ENCODE assay signal across 26 cellular contexts in the genomic region with DNA sequence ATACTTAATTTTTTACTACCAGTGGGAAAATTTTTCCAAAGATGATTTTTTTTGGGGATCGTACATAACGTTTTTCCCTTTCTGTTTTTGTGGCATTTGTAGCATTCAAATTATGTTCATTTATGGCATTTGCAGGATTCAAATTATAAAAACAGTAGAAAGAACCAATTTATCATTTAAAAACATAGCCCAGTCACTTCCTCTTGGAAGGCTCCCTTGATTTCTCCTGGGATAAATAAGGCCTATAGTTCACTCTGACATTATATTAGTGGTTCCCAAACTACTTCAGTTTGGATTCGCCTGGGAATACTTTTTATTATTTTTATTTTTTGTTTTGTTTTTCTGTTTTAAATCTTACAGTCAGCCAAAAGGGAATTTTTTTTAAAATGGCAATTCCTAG. TPM values are rescaled to one million over a fixed set of nuclear protein-coding genes. Genes with fewer than 3 reads are reported as not detected.
A peak's percentile ranks its signal among the peaks of the same experiment; 100 is the strongest.
DNase-seq lines count a peak whose midpoint lies in the region; ATAC-seq, FAIRE-seq and TF ChIP-seq lines count a peak whose summit lies in the region.
"Had no signal": no experiment of that assay in that cellular context is flagged by ENCODE, and none has a peak within 500 bp of the region (broad histone marks: within the 10 kb centered on the region; RNA-seq: fewer than 3 reads in every experiment).

No MANE protein-coding gene starts in this region.

- no peak for TF ChIP-seq POLR2A in endothelial cell of umbilical vein (IDR thresholded peaks at IDR 0.05; ENCODE audit: low read depth, low read length)
- no peak for TF ChIP-seq POLR2A in uterus (IDR thresholded peaks at IDR 0.05)

- TF ChIP-seq CTCF in heart right ventricle (IDR thresholded peaks at IDR 0.05), result no peak
- TF ChIP-seq CTCF in endothelial cell of umbilical vein (IDR thresholded peaks at IDR 0.05; ENCODE audit: extremely low read depth in 1 of 2, insufficient read depth in 1 of 2, low read depth in 1 of 2, low read length in 2 of 2), result no peak
- TF ChIP-seq CTCF in psoas muscle (IDR thresholded peaks at IDR 0.05), result no peak
- TF ChIP-seq CTCF in uterus (IDR thresholded peaks at IDR 0.05), result no peak

- FAIRE-seq in endothelial cell of umbilical vein (lab: Jason Lieb, UNC), result no peak
- FAIRE-seq: GM12878, GM19239, RCC 7860 had no signal

- intact Hi-C loops in heart right ventricle (cut with DNase I), result no loop called here
- intact Hi-C loops in right cardiac atrium (cut with DNase I), result no loop called here
- intact Hi-C loops in endothelial cell of umbilical vein (cut with micrococcal nuclease), result loop anchor here (1.0 kb wide), 2 partner anchors 15 to 138 kb away; no protein-coding TSS in a partner anchor
- intact Hi-C loops in psoas muscle (cut with DNase I), result no loop called here
- intact Hi-C loops in uterus (cut with DNase I; ENCODE audit: low total_unique reads), result no loop called here

- DNase-seq in heart right ventricle (no peak), right cardiac atrium (no peak), endothelial cell of umbilical vein (ENCODE audit: low read depth, low spot score) (peak; percentile 50), psoas muscle (no peak), uterus (no peak), H4 (ENCODE audit: low spot score) (no peak), NCI-H1417 (lab: John Stamatoyannopoulos, UW) (no peak)
- DNase-seq: Calu3; CD8-positive, alpha-beta T cell; DMS53; EL; MM.1S; NCI-H1092; NCI-H146; NCI-H2029 treated with DMSO at 0.1 percent for 48 hours; NCI-H2171 treated with DMSO at 0.1 percent for 48 hours; NK-92 treated with Interleukin-12 subunit alpha and Interleukin-12 subunit beta, amount 100 ng/mL, for 24 hours; Right ventricle myocardium superior had no signal

- H3K27ac ChIP-seq in heart right ventricle (peak overlapping the region in 8 of 10 donors; percentile 47 to 77 (median 72)), right cardiac atrium (ENCODE audit: low read length) (no peak overlapping the region), endothelial cell of umbilical vein (ENCODE audit: insufficient read depth, low read depth, low read length) (peak overlapping the region; percentile 75), psoas muscle (peak overlapping the region; percentile 72), uterus (peak overlapping the region; percentile 55 to 88)
- H3K27ac ChIP-seq: BLaER1 had no signal

- peak overlapping the region; percentile 39 for H3K9ac ChIP-seq in endothelial cell of umbilical vein (replicated peaks; ENCODE audit: extremely low read depth, insufficient read depth, low read length)
- H3K9ac ChIP-seq: BLaER1 had no signal

- no peak overlapping the region for H3K4me3 ChIP-seq in heart right ventricle
- H3K4me3 ChIP-seq in right cardiac atrium (ENCODE audit: low read length), result no peak overlapping the region
- no peak overlapping the region for H3K4me3 ChIP-seq in endothelial cell of umbilical vein (replicated peaks in 1 of 3; ENCODE audit: insufficient read depth in 1 of 3, low read depth in 1 of 3, low read length in 3 of 3)
- H3K4me3 ChIP-seq in psoas muscle, result no peak overlapping the region
- H3K4me3 ChIP-seq in uterus, result no peak overlapping the region
- H3K4me3 ChIP-seq: BLaER1, GM12878, GM23338 had no signal

- no peaks in the 10 kb centered on the region for H4K20me1 ChIP-seq in endothelial cell of umbilical vein (replicated peaks; ENCODE audit: control insufficient read depth, extremely low read depth, insufficient read depth, low read length)
- H4K20me1 ChIP-seq: BLaER1 had no signal

- H2AFZ ChIP-seq in endothelial cell of umbilical vein (ENCODE audit: low read depth, low read length), result no peak overlapping the region
- H2AFZ ChIP-seq: GM23338 had no signal

- H3K4me1 ChIP-seq in heart right ventricle (peaks cover 18 to 93% (median 67%) of the 10 kb centered on the region in 9 donors), right cardiac atrium (ENCODE audit: control insufficient read depth, insufficient read depth, low read length) (peaks cover 11% of the 10 kb centered on the region), endothelial cell of umbilical vein (ENCODE audit: control insufficient read depth, extremely low read depth, insufficient read depth, low read length) (peaks cover 76% of the 10 kb centered on the region), psoas muscle (peaks cover 55% of the 10 kb centered on the region), uterus (no peaks in the 10 kb centered on the region)

- POLR2A ChIA-PET in endothelial cell of umbilical vein (lab: Charles Lee), result interaction anchor here (0.9 kb wide), 1 partner anchor 29 kb away, joined by 3 read pairs; a partner anchor contains a TSS

- CTCF ChIA-PET in endothelial cell of umbilical vein (lab: Charles Lee), result interaction anchor here (1.0 to 2.1 kb wide), 4 partner anchors 13 to 52 kb away, joined by 3 to 5 read pairs (median 4); no protein-coding TSS in a partner anchor

- H3K36me3 ChIP-seq in heart right ventricle (peaks cover 0 to 6% (median 0%) of the 10 kb centered on the region in 9 donors), endothelial cell of umbilical vein (ENCODE audit: control insufficient read depth in 2 of 2, extremely low read depth in 1 of 2, insufficient read depth in 2 of 2, low read length in 2 of 2) (peaks cover 0 to 4% of the 10 kb centered on the region in 2 experiments), psoas muscle (ENCODE audit: insufficient read depth in 1 of 2, low read depth in 1 of 2) (no peaks in the 10 kb centered on the region), uterus (no peaks in the 10 kb centered on the region)
- H3K36me3 ChIP-seq: BLaER1 had no signal

- no peaks in the 10 kb centered on the region for H3K27me3 ChIP-seq in heart right ventricle
- H3K27me3 ChIP-seq in right cardiac atrium (ENCODE audit: control insufficient read depth, insufficient read depth), result no peaks in the 10 kb centered on the region
- H3K27me3 ChIP-seq in endothelial cell of umbilical vein (ENCODE audit: control insufficient read depth in 2 of 2, insufficient read depth in 2 of 2, low read length in 2 of 2), result no peaks in the 10 kb centered on the region
- H3K27me3 ChIP-seq in psoas muscle (ENCODE audit: insufficient read depth in 3 of 3, low read length in 2 of 3), result no peaks in the 10 kb centered on the region
- H3K27me3 ChIP-seq in uterus, result no peaks in the 10 kb centered on the region
- H3K27me3 ChIP-seq: BLaER1 had no signal

- no peaks in the 10 kb centered on the region for H3K9me1 ChIP-seq in endothelial cell of umbilical vein (replicated peaks; ENCODE audit: control insufficient read depth, extremely low read depth, insufficient read depth, low read length)

- dilution Hi-C loops in endothelial cell of umbilical vein (cut with MboI; ENCODE audit: extremely low pct_ligation_motif_present, low sequenced_read_pairs), result no loop called here

- BruUV-seq in endothelial cell of umbilical vein (replicated peaks; lab: Mats Ljungman, UMichigan), result no TSS peak

- H3K9me3 ChIP-seq in heart right ventricle, result no peaks in the 10 kb centered on the region
- no peaks in the 10 kb centered on the region for H3K9me3 ChIP-seq in right cardiac atrium (ENCODE audit: control insufficient read depth, low read length)
- H3K9me3 ChIP-seq in endothelial cell of umbilical vein (replicated peaks; ENCODE audit: control insufficient read depth, insufficient read depth, low read length), result no peaks in the 10 kb centered on the region
- no peaks in the 10 kb centered on the region for H3K9me3 ChIP-seq in psoas muscle
- no peaks in the 10 kb centered on the region for H3K9me3 ChIP-seq in uterus
- H3K9me3 ChIP-seq: BLaER1 had no signal

- no peak for ATAC-seq in heart right ventricle
- ATAC-seq in right cardiac atrium, result no peak
- ATAC-seq in psoas muscle, result no peak
- ATAC-seq in GM21786 (IDR thresholded peaks at IDR 0.05; ENCODE audit: unreplicated experiment), result no peak
- ATAC-seq: CD8-positive, alpha-beta T cell; GM12878; GM23338; HCT116 had no signal

- peaks cover 37% of the 10 kb centered on the region for H3K79me2 ChIP-seq in endothelial cell of umbilical vein (ENCODE audit: control insufficient read depth, insufficient read depth, low read length)

- H3K4me2 ChIP-seq in endothelial cell of umbilical vein (ENCODE audit: insufficient read depth, low read length), result peak overlapping the region; percentile 73
- H3K4me2 ChIP-seq: BLaER1 had no signal

- WGBS in heart right ventricle, 2 donors, result 72 to 74% methylated on average over 3 of the region's 3 CpGs
- 66% methylated on average over 3 of the region's 3 CpGs for WGBS in right cardiac atrium
- 79 to 93% (median 87%) methylated on average over 3 of the region's 3 CpGs for WGBS in psoas muscle, 3 donors

TF ChIP-seq in endothelial cell of umbilical vein, 7 proteins besides CTCF, POLR2A, EP300 and RAD21:
- TF ChIP-seq JUN (IDR thresholded peaks at IDR 0.05; ENCODE audit: borderline replicate concordance, insufficient read depth, insufficient read length, low read depth) (no peak), POLR2AphosphoS5 (IDR thresholded peaks at IDR 0.05; ENCODE audit: insufficient read depth, low read depth, low read length) (no peak), EZH2 (IDR thresholded peaks at IDR 0.05; ENCODE audit: borderline replicate concordance, low read depth, low read length, severe bottlenecking) (no peak), MYC (IDR thresholded peaks at IDR 0.05; ENCODE audit: low read depth, low read length) (no peak), GATA2 (IDR thresholded peaks at IDR 0.05; ENCODE audit: insufficient read depth, insufficient read length, low read depth, low read length) (no peak)
- TF ChIP-seq, protein P1, sequence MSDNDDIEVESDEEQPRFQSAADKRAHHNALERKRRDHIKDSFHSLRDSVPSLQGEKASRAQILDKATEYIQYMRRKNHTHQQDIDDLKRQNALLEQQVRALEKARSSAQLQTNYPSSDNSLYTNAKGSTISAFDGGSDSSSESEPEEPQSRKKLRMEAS (IDR thresholded peaks at IDR 0.05; ENCODE audit: insufficient read depth, insufficient read length), result no peak

RNA-seq across cellular contexts. Expression of a gene that starts 28.7 kb away (rescaled TPM):
- 10 to 100 TPM in 9 of 10 donors, 1 to 10 TPM in 1; 8.6 to 23.2 (median 19.0) TPM for total RNA-seq in heart right ventricle
- 1 to 10 TPM; 3.6 to 6.5 TPM for polyA plus RNA-seq in heart right ventricle
- total RNA-seq in right cardiac atrium, result 10 to 100 TPM; 17.0 to 26.4 (median 24.7) TPM
- 9.5 TPM for polyA plus RNA-seq in right cardiac atrium
- 19.3 and 23.4 TPM in 2 replicates for total RNA-seq in endothelial cell of umbilical vein
- polyA plus RNA-seq in endothelial cell of umbilical vein, result 13.6 and 15.3 TPM in 2 replicates
- 17.9 and 18.9 TPM in 2 replicates for polyA plus RNA-seq in endothelial cell of umbilical vein (2011; cell fraction: cytosol; rRNA removed)
- polyA plus RNA-seq in endothelial cell of umbilical vein (2011; cell fraction: nucleus; rRNA removed), result 27.6 and 30.3 TPM in 2 replicates
- polyA plus RNA-seq in endothelial cell of umbilical vein (2012), result 34.3 and 35.5 TPM in 2 replicates
- polyA minus RNA-seq in endothelial cell of umbilical vein, result 44.0 and 59.0 TPM in 2 replicates
- not detected for polyA minus RNA-seq in endothelial cell of umbilical vein (2011; cell fraction: cytosol; rRNA and poly(A)+ RNA removed)
- 127 and 202 TPM in 2 replicates for polyA minus RNA-seq in endothelial cell of umbilical vein (2011; cell fraction: nucleus; rRNA and poly(A)+ RNA removed)
- 1 to 10 TPM; 1.3 to 5.4 (median 1.9) TPM for total RNA-seq in psoas muscle
- 1 to 10 TPM; 1.1 to 2.0 (median 1.9) TPM for polyA plus RNA-seq in psoas muscle
- 10 to 100 TPM in 3 of 4 donors, 1 to 10 TPM in 1; 6.7 to 63.0 (median 14.5) TPM for total RNA-seq in uterus
- 0.90 and 1.0 TPM in 2 replicates for total RNA-seq in H4 (2014; rRNA removed; shearing (Covaris generic))
- total RNA-seq: CD8-positive, alpha-beta T cell; GM12878; OCI-LY7 had no signal
